8 cellular contexts compared by ENCODE assay signal in genomic region chr16:22189473-22190168, GRCh38. TPM values are rescaled to one million over a fixed set of nuclear protein-coding genes. Genes with fewer than 3 reads are reported as not detected.
DNase-seq lines count a peak whose midpoint lies in the region.

No MANE protein-coding gene starts in this region.

- DNase-seq in NK-92 (lab: John Stamatoyannopoulos, UW; ENCODE audit: unreplicated experiment), result peak; percentile 64
- DNase-seq in NK-92 treated with Interleukin-12 subunit alpha and Interleukin-12 subunit beta, amount 100 ng/mL, for 24 hours (lab: John Stamatoyannopoulos, UW), result no peak
- DNase-seq in activated CD4-positive, alpha-beta T cell treated with anti-CD3 and anti-CD28 coated beads, Interleukin-2, amount 10 ng/mL, durations not matched to agents 24 days and 14 days, result peak; percentile 96
- peak; percentile 91 to 92 (median 92) for DNase-seq in effector memory CD4-positive, alpha-beta T cell
- peak in 4 of 6 experiments; percentile 93 to 97 (median 94) for DNase-seq in stimulated activated naive CD4-positive, alpha-beta T cell (lab: John Stamatoyannopoulos, UW)
- no peak for DNase-seq in COLO829 (ENCODE audit: low spot score)

- H3K27ac Mint-ChIP-seq in activated CD4-positive, alpha-beta T cell treated with anti-CD3 and anti-CD28 coated beads, Interleukin-2, amount 10 ng/mL, durations not matched to agents 24 days and 14 days, result peak overlapping the region; percentile 99

- H3K4me3 Mint-ChIP-seq in activated CD4-positive, alpha-beta T cell treated with anti-CD3 and anti-CD28 coated beads, Interleukin-2, amount 10 ng/mL, durations not matched to agents 24 days and 14 days, result peak overlapping the region; percentile 91

- H3K9me3 ChIP-seq in HUES6 (ENCODE audit: control insufficient read depth, insufficient read depth, low read depth, low read length) (no peaks in the 10 kb centered on the region), muscle layer of duodenum (ENCODE audit: control insufficient read depth in 1 of 2, low read length in 2 of 2) (no peaks in the 10 kb centered on the region)
- no peaks in the 10 kb centered on the region for H3K9me3 ChIP-seq in effector memory CD4-positive, alpha-beta T cell (ENCODE audit: control insufficient read depth, low read length)

- H3K36me3 ChIP-seq in HUES6 (ENCODE audit: control insufficient read depth, insufficient read depth, low read length), result no peaks in the 10 kb centered on the region
- H3K36me3 ChIP-seq in effector memory CD4-positive, alpha-beta T cell (ENCODE audit: control insufficient read depth, insufficient read depth, low read length), result no peaks in the 10 kb centered on the region
- H3K36me3 ChIP-seq in muscle layer of duodenum (ENCODE audit: control insufficient read depth in 1 of 2, insufficient read depth in 2 of 2, low read length in 2 of 2), result peaks cover 0 to 5% of the 10 kb centered on the region in 2 donors

- H3K4me1 ChIP-seq in HUES6 (ENCODE audit: control insufficient read depth, insufficient read depth, low read length) (peaks cover 24% of the 10 kb centered on the region), muscle layer of duodenum (ENCODE audit: control insufficient read depth in 1 of 2, insufficient read depth in 2 of 2, low read length in 2 of 2) (peaks cover 14 to 19% of the 10 kb centered on the region in 2 donors)
- peaks cover 42% of the 10 kb centered on the region for H3K4me1 ChIP-seq in effector memory CD4-positive, alpha-beta T cell (ENCODE audit: control insufficient read depth, insufficient read depth, low read length, poor library complexity, severe bottlenecking)

- H3K27ac ChIP-seq in HUES6 (ENCODE audit: low read depth, low read length), result no peak overlapping the region
- H3K27ac ChIP-seq in effector memory CD4-positive, alpha-beta T cell (ENCODE audit: insufficient read depth, low read length, poor library complexity, severe bottlenecking), result peak overlapping the region; percentile 99
- H3K27ac ChIP-seq in muscle layer of duodenum (ENCODE audit: low read length), result peak overlapping the region; percentile 87

- H3K27me3 Mint-ChIP-seq in activated CD4-positive, alpha-beta T cell treated with anti-CD3 and anti-CD28 coated beads, Interleukin-2, amount 10 ng/mL, durations not matched to agents 24 days and 14 days, result no peaks in the 10 kb centered on the region

- H3K36me3 Mint-ChIP-seq in activated CD4-positive, alpha-beta T cell treated with anti-CD3 and anti-CD28 coated beads, Interleukin-2, amount 10 ng/mL, durations not matched to agents 24 days and 14 days (ENCODE audit: low read depth), result peaks cover 9% of the 10 kb centered on the region

- H3K4me1 Mint-ChIP-seq in activated CD4-positive, alpha-beta T cell treated with anti-CD3 and anti-CD28 coated beads, Interleukin-2, amount 10 ng/mL, durations not matched to agents 24 days and 14 days, result peaks cover 45% of the 10 kb centered on the region

- peaks cover 10% of the 10 kb centered on the region for H3K9me3 Mint-ChIP-seq in activated CD4-positive, alpha-beta T cell treated with anti-CD3 and anti-CD28 coated beads, Interleukin-2, amount 10 ng/mL, durations not matched to agents 24 days and 14 days

- H3K4me3 ChIP-seq in HUES6 (ENCODE audit: low read depth, low read length) (peak overlapping the region; percentile 91), muscle layer of duodenum (ENCODE audit: low read depth in 1 of 2, low read length in 2 of 2) (peak overlapping the region; percentile 46 to 97)
- peak overlapping the region; percentile 49 for H3K4me3 ChIP-seq in effector memory CD4-positive, alpha-beta T cell (ENCODE audit: insufficient read depth, low read depth, low read length, poor library complexity, severe bottlenecking)

- peak overlapping the region; percentile 69 for H3K9ac ChIP-seq in HUES6 (ENCODE audit: low read length)

- intact Hi-C loops in activated CD4-positive, alpha-beta T cell treated with anti-CD3 and anti-CD28 coated beads, Interleukin-2, amount 10 ng/mL, durations not matched to agents 24 days and 14 days (cut with micrococcal nuclease), result loop anchor here (1.0 to 5.0 kb wide), 6 partner anchors 17 to 1449 kb away; partner anchors contain the start of genes EEF2K, METTL9, POLR3E and THUMPD1

- H3K27me3 ChIP-seq in HUES6 (ENCODE audit: control insufficient read depth, insufficient read depth, low read length), result no peaks in the 10 kb centered on the region
- no peaks in the 10 kb centered on the region for H3K27me3 ChIP-seq in effector memory CD4-positive, alpha-beta T cell (replicated peaks; ENCODE audit: control insufficient read depth, insufficient read depth, low read length, poor library complexity, severe bottlenecking)
- no peaks in the 10 kb centered on the region for H3K27me3 ChIP-seq in muscle layer of duodenum (ENCODE audit: low read depth, low read length)

RNA-seq across cellular contexts. Expression of gene EEF2K, which starts 16.5 kb away (rescaled TPM):
- total RNA-seq in activated CD4-positive, alpha-beta T cell treated with anti-CD3 and anti-CD28 coated beads, Interleukin-2, amount 10 ng/mL, durations not matched to agents 24 days and 14 days, result 30.5 and 33.9 TPM in 2 replicates

RNA-seq across cellular contexts. Expression of gene SDR42E2, which starts 27.3 kb away (rescaled TPM):
- 0.07 TPM in 1 of 2 replicates, not detected in the other for total RNA-seq in activated CD4-positive, alpha-beta T cell treated with anti-CD3 and anti-CD28 coated beads, Interleukin-2, amount 10 ng/mL, durations not matched to agents 24 days and 14 days

Comparison
In these comparisons a context has a peak if more than half of its experiments do, and no peak if none do; other contexts are left out.
1. DNase-seq: peak in NK-92 (single experiment), activated CD4-positive, alpha-beta T cell treated with anti-CD3 and anti-CD28 coated beads, Interleukin-2, amount 10 ng/mL, durations not matched to agents 24 days and 14 days (single experiment), effector memory CD4-positive, alpha-beta T cell (3 of 3) and stimulated activated naive CD4-positive, alpha-beta T cell (4 of 6); none in NK-92 treated with Interleukin-12 subunit alpha and Interleukin-12 subunit beta, amount 100 ng/mL, for 24 hours (single experiment) and COLO829 (single experiment).
2. Peak in every context shown above with its lines, with median percentiles within 50 percentile points of each other: H3K4me3 ChIP-seq.